Comparison of ENCODE assay signal across 20 cellular contexts in the genomic region with DNA sequence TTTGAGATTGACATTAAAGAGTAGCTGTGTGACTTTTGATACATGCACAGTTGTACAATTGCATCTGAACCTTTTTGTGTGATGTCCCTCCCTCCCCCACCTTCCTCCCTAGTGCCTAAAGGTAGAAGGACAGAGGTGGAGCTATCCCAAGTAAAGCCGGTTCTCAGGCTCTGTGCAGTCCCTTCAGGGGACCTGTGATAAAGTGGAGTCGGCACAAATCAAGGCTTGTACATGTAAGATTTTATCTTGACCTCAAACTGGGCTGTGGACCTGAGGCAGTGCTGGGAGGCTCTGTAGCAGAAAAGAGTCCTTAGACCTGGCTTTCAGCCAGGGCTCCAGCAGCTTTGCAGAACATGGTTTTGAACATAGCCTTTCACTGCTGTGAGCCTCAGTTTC.
"Had no signal": no experiment of that assay in that cellular context is flagged by ENCODE, and none has a peak within 500 bp of the region (broad histone marks: within the 10 kb centered on the region; RNA-seq: fewer than 3 reads in every experiment).

No MANE protein-coding gene starts in this region.

- ATAC-seq: effector memory CD8-positive, alpha-beta T cell; left colon; stimulated activated effector memory CD8-positive, alpha-beta T cell treated with anti-CD3 and anti-CD28 coated beads, Interleukin-12 subunit alpha, Interleukin-12 subunit beta, amount 100 ng/mL, for 72 hours had no signal

- H3K4me3 ChIP-seq: lung, thyroid gland, vagina had no signal

- H3K27me3 Mint-ChIP-seq: activated CD4-positive, alpha-beta memory T cell treated with anti-CD3 and anti-CD28 coated beads, Interleukin-2, amount 10 ng/mL, durations not matched to agents 7 days and 5 days; activated naive CD8-positive, alpha-beta T cell treated with anti-CD3 and anti-CD28 coated beads for 36 hours; central memory CD8-positive, alpha-beta T cell; dendritic cell treated with granulocyte-macrophage colony-stimulating factor and Interleukin-4, amounts not matched to agents 40 ng/mL and 50 ng/mL, for 4 days; effector memory CD8-positive, alpha-beta T cell had no signal

- H3K27ac Mint-ChIP-seq: activated CD4-positive, alpha-beta memory T cell treated with anti-CD3 and anti-CD28 coated beads, Interleukin-2, amount 10 ng/mL, durations not matched to agents 7 days and 5 days; activated naive CD8-positive, alpha-beta T cell treated with anti-CD3 and anti-CD28 coated beads for 36 hours; brain; dendritic cell treated with granulocyte-macrophage colony-stimulating factor and Interleukin-4, amounts not matched to agents 40 ng/mL and 50 ng/mL, for 4 days; effector memory CD8-positive, alpha-beta T cell; stimulated activated effector memory CD8-positive, alpha-beta T cell treated with anti-CD3 and anti-CD28 coated beads, Interleukin-12 subunit alpha, Interleukin-12 subunit beta, amount 100 ng/mL, for 72 hours had no signal

- H3K9me3 ChIP-seq: thyroid gland, vagina had no signal

- H3K9me3 Mint-ChIP-seq: activated CD4-positive, alpha-beta memory T cell treated with anti-CD3 and anti-CD28 coated beads, Interleukin-2, amount 10 ng/mL, durations not matched to agents 7 days and 5 days; activated naive CD8-positive, alpha-beta T cell treated with anti-CD3 and anti-CD28 coated beads for 36 hours; central memory CD8-positive, alpha-beta T cell; dendritic cell treated with granulocyte-macrophage colony-stimulating factor and Interleukin-4, amounts not matched to agents 40 ng/mL and 50 ng/mL, for 4 days; effector memory CD8-positive, alpha-beta T cell; stimulated activated effector memory CD8-positive, alpha-beta T cell treated with anti-CD3 and anti-CD28 coated beads, Interleukin-12 subunit alpha, Interleukin-12 subunit beta, amount 100 ng/mL, for 72 hours had no signal

- DNase-seq: activated CD4-positive, alpha-beta memory T cell treated with anti-CD3 and anti-CD28 coated beads, Interleukin-2, amount 10 ng/mL, durations not matched to agents 7 days and 5 days; activated CD4-positive, CD25-positive, alpha-beta regulatory T cell treated with anti-CD3 and anti-CD28 coated beads, Interleukin-2, amount 50 U/mL, for 72 hours; activated gamma-delta T cell; activated naive CD8-positive, alpha-beta T cell treated with anti-CD3 and anti-CD28 coated beads for 36 hours; activated T-cell treated with anti-CD3 and anti-CD28 coated beads, Interleukin-2, amount 50 U/mL, for 48 hours; effector memory CD8-positive, alpha-beta T cell; foreskin melanocyte; left colon; stimulated activated CD4-positive, alpha-beta T cell treated with anti-CD3 and anti-CD28 coated beads, Interleukin-12 subunit alpha, Interleukin-12 subunit beta, amount 100 ng/mL, for 4 hours; stimulated activated CD4-positive, alpha-beta T cell treated with anti-CD3 and anti-CD28 coated beads, Interleukin-2, amount 100 ng/mL, for 24 hours; T1000 had no signal

- H3K36me3 ChIP-seq: thyroid gland, vagina had no signal

- H3K27me3 ChIP-seq: thyroid gland, vagina had no signal

- H3K36me3 Mint-ChIP-seq: activated naive CD8-positive, alpha-beta T cell treated with anti-CD3 and anti-CD28 coated beads for 36 hours; brain; stimulated activated effector memory CD8-positive, alpha-beta T cell treated with anti-CD3 and anti-CD28 coated beads, Interleukin-12 subunit alpha, Interleukin-12 subunit beta, amount 100 ng/mL, for 72 hours had no signal

- H3K4me1 ChIP-seq: vagina had no signal

- H3K27ac ChIP-seq: epithelial cell of prostate, parathyroid adenoma, thyroid gland, vagina had no signal

- H3K4me1 Mint-ChIP-seq: brain; stimulated activated effector memory CD8-positive, alpha-beta T cell treated with anti-CD3 and anti-CD28 coated beads, Interleukin-12 subunit alpha, Interleukin-12 subunit beta, amount 100 ng/mL, for 72 hours had no signal

- H3K4me3 Mint-ChIP-seq: activated CD4-positive, alpha-beta memory T cell treated with anti-CD3 and anti-CD28 coated beads, Interleukin-2, amount 10 ng/mL, durations not matched to agents 7 days and 5 days; activated naive CD8-positive, alpha-beta T cell treated with anti-CD3 and anti-CD28 coated beads for 36 hours; brain; central memory CD8-positive, alpha-beta T cell; dendritic cell treated with granulocyte-macrophage colony-stimulating factor and Interleukin-4, amounts not matched to agents 40 ng/mL and 50 ng/mL, for 4 days; effector memory CD8-positive, alpha-beta T cell; stimulated activated effector memory CD8-positive, alpha-beta T cell treated with anti-CD3 and anti-CD28 coated beads, Interleukin-12 subunit alpha, Interleukin-12 subunit beta, amount 100 ng/mL, for 72 hours had no signal
